ENCODE assay signal across 1 cellular context in genomic region chr20:63750807-63751470, GRCh38.
TF ChIP-seq lines count a peak whose summit lies in the region.

No MANE protein-coding gene starts in this region.

TF ChIP-seq in GM23338, 12 proteins besides CTCF, POLR2A, EP300 and RAD21 (continued from another document):
- TF ChIP-seq REST (IDR thresholded peaks at IDR 0.05; ENCODE audit: unreplicated experiment) = no peak
- TF ChIP-seq ZNF114 (CRISPR knock-in tag; IDR thresholded peaks at IDR 0.05) = no peak
- no peak for TF ChIP-seq ZNF331 (CRISPR knock-in tag; IDR thresholded peaks at IDR 0.05; ENCODE audit: low read depth)
- no peak for TF ChIP-seq STAT1 (IDR thresholded peaks at IDR 0.05; ENCODE audit: unreplicated experiment)
- TF ChIP-seq JUNB (IDR thresholded peaks at IDR 0.05; ENCODE audit: unreplicated experiment) = no peak
- TF ChIP-seq ETS1 (IDR thresholded peaks at IDR 0.05) = no peak
- no peak for TF ChIP-seq CREB1 (CRISPR knock-in tag; IDR thresholded peaks at IDR 0.05; ENCODE audit: low read depth)
- no peak for TF ChIP-seq ZNF462 (CRISPR knock-in tag; IDR thresholded peaks at IDR 0.05)
- no peak for TF ChIP-seq POLR2AphosphoS5 (IDR thresholded peaks at IDR 0.05; ENCODE audit: low read depth)
- TF ChIP-seq EZH2phosphoT487 (IDR thresholded peaks at IDR 0.05; ENCODE audit: unreplicated experiment) = no peak
- no peak for TF ChIP-seq EZH2 (IDR thresholded peaks at IDR 0.05; ENCODE audit: low read depth, unreplicated experiment)
